ENCODE assay signal across 12 cellular contexts in the genomic region with DNA sequence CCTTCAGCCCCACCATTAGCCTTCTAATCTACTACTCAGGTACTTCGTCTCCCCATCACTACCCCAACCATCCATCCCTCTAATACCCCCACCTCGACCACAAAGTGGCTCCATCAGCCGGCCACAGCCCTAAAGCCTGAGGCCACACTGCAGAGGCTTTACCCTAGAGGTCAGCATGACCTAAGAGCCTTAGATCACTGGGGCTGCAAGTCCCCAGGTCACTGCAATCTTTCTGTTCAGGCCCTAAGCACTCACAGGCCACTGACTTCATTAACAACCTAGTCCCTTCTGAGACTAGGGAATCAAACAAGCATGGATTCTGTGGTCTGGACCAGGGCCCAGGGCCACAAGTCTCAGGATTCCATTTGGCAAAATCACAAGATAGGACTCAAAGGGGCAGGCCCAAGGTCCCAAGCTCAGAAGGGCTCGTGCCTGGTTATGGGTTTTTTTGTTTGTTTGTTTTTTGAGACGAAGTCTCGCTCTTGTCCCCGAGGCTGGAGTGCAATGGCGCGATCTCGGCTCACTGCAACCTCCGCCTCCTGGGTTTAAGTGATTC. TPM values are rescaled to one million over a fixed set of nuclear protein-coding genes. Genes with fewer than 3 reads are reported as not detected.
DNase-seq lines count a peak whose midpoint lies in the region; ATAC-seq, FAIRE-seq and TF ChIP-seq lines count a peak whose summit lies in the region.
"Had no signal": no experiment of that assay in that cellular context is flagged by ENCODE, and none has a peak within 500 bp of the region (broad histone marks: within the 10 kb centered on the region; RNA-seq: fewer than 3 reads in every experiment).

No MANE protein-coding gene starts in this region.

- WGBS in HepG2 (ENCODE audit: low lambda C conversion rate), result 36% methylated on average over 11 of the region's 11 CpGs

- no peaks in the 10 kb centered on the region for H3K27me3 ChIP-seq in astrocyte (ENCODE audit: insufficient read depth, low read length)
- peaks cover 3 to 17% of the 10 kb centered on the region in 2 experiments; a peak in 3 of 5 replicates for H3K27me3 ChIP-seq in HepG2 (ENCODE audit: control insufficient read depth in 1 of 2, insufficient read depth in 2 of 2, low read length in 2 of 2)

- peaks cover 26% of the 10 kb centered on the region for H3K4me1 Mint-ChIP-seq in astrocyte (ENCODE audit: low read depth, unreplicated experiment)

- peak; percentile 76 for ATAC-seq in HepG2
- no peak for ATAC-seq in GM21786 (IDR thresholded peaks at IDR 0.05; ENCODE audit: unreplicated experiment)

- TF ChIP-seq CTCF in astrocyte (IDR thresholded peaks at IDR 0.05; ENCODE audit: insufficient read depth, low read depth, low read length), result no peak
- TF ChIP-seq CTCF in HepG2 (CRISPR knock-in tag; IDR thresholded peaks at IDR 0.05), result peak; percentile 22; the same call in 1 of the 2 replicates

- H3K4me3 ChIP-seq in astrocyte (ENCODE audit: insufficient read depth, low read depth, low read length) (no peak overlapping the region), HepG2 (replicated peaks in 1 of 3; ENCODE audit: insufficient read depth in 1 of 3, low read depth in 2 of 3, low read length in 3 of 3) (no peak overlapping the region)
- H3K4me3 ChIP-seq: prostate gland had no signal

- H3K9me3 ChIP-seq in astrocyte (ENCODE audit: insufficient read depth, low read depth, low read length) (no peaks in the 10 kb centered on the region), HepG2 (ENCODE audit: low read length) (no peaks in the 10 kb centered on the region)
- H3K9me3 ChIP-seq: prostate gland had no signal

- POLR2A ChIA-PET in HepG2 (lab: Yijun Ruan, JAX), result no interaction called here

- H3K27me3 Mint-ChIP-seq in astrocyte (ENCODE audit: low read depth, unreplicated experiment), result peaks cover 6% of the 10 kb centered on the region
- H3K27me3 Mint-ChIP-seq: type B pancreatic cell had no signal

- no peak overlapping the region for H3K9ac ChIP-seq in astrocyte (ENCODE audit: low read length)
- no peak overlapping the region for H3K9ac ChIP-seq in HepG2 (ENCODE audit: insufficient read depth, low read depth, low read length)

- H3K4me2 ChIP-seq in astrocyte (ENCODE audit: low read length) (peak overlapping the region; percentile 3), HepG2 (ENCODE audit: low read depth, low read length) (0 out of 2 replicates have a peak overlapping the region, but pooled peaks have one; percentile 13)

- H3K27ac Mint-ChIP-seq in astrocyte (ENCODE audit: unreplicated experiment), result peak overlapping the region; percentile 86
- H3K27ac Mint-ChIP-seq: activated CD4-positive, alpha-beta memory T cell treated with anti-CD3 and anti-CD28 coated beads for 36 hours; type B pancreatic cell had no signal

- H4K20me1 ChIP-seq in astrocyte (ENCODE audit: insufficient read depth, low read length) (no peaks in the 10 kb centered on the region), HepG2 (ENCODE audit: insufficient read depth, low read length) (no peaks in the 10 kb centered on the region)

- in situ Hi-C loops in HepG2 (cut with HindIII; ENCODE audit: extremely low pct_ligation_motif_present, low pct_unique_long_range_greater_than_20kb), result no loop called here

- peaks cover 2% of the 10 kb centered on the region for H3K9me3 Mint-ChIP-seq in astrocyte (ENCODE audit: unreplicated experiment)
- H3K9me3 Mint-ChIP-seq: activated CD4-positive, alpha-beta memory T cell treated with anti-CD3 and anti-CD28 coated beads for 36 hours; type B pancreatic cell had no signal

- TF ChIP-seq RAD21 in HepG2 (CRISPR knock-in tag; IDR thresholded peaks at IDR 0.05), result no peak

- H3K79me2 ChIP-seq in astrocyte (ENCODE audit: insufficient read depth, low read length) (no peaks in the 10 kb centered on the region), HepG2 (ENCODE audit: insufficient read depth, low read length) (no peaks in the 10 kb centered on the region)

- H3K4me3 Mint-ChIP-seq in astrocyte (ENCODE audit: unreplicated experiment), result peak overlapping the region; percentile 67
- H3K4me3 Mint-ChIP-seq: activated CD4-positive, alpha-beta memory T cell treated with anti-CD3 and anti-CD28 coated beads for 36 hours; type B pancreatic cell had no signal

- CTCF ChIA-PET in HepG2 (lab: Yijun Ruan, JAX; ENCODE audit: low intra/inter-chr PET ratio, low total read pairs), result no interaction called here

- BruUV-seq in HepG2 (replicated peaks; lab: Mats Ljungman, UMichigan), result no TSS peak

- H3K27ac ChIP-seq in astrocyte (ENCODE audit: low read depth, low read length) (no peak overlapping the region), HepG2 (ENCODE audit: extremely low read length, insufficient read depth, low read length) (no peak overlapping the region)
- H3K27ac ChIP-seq: prostate gland had no signal

- no peaks in the 10 kb centered on the region for H3K36me3 ChIP-seq in astrocyte (ENCODE audit: insufficient read depth, low read length)
- H3K36me3 ChIP-seq in HepG2 (replicated peaks in 1 of 2; ENCODE audit: control insufficient read depth in 1 of 2, insufficient read depth in 2 of 2, low read length in 2 of 2), result no peaks in the 10 kb centered on the region
- H3K36me3 ChIP-seq: prostate gland had no signal

- TF ChIP-seq POLR2A in HepG2 (IDR thresholded peaks at IDR 0.05; ENCODE audit: insufficient read depth in 1 of 2, low read depth in 2 of 2, low read length in 2 of 2), result no peak

- no peaks in the 10 kb centered on the region for H3K36me3 Mint-ChIP-seq in astrocyte (ENCODE audit: low read depth, unreplicated experiment)
- H3K36me3 Mint-ChIP-seq: activated CD4-positive, alpha-beta memory T cell treated with anti-CD3 and anti-CD28 coated beads for 36 hours; type B pancreatic cell had no signal

- H2AFZ ChIP-seq in astrocyte (ENCODE audit: low read depth, low read length) (no peak overlapping the region), HepG2 (ENCODE audit: low read length) (no peak overlapping the region)

- DNase-seq in AG08396 (ENCODE audit: low spot score), result peak; percentile 80
- peak; percentile 84 for DNase-seq in HCEC 1CT
- DNase-seq in astrocyte (ENCODE audit: low read depth), result peak; percentile 88
- no peak for DNase-seq in HepG2 (ENCODE audit: low spot score)
- no peak for DNase-seq in hypothalamus (lab: John Stamatoyannopoulos, UW)
- no peak for DNase-seq in UCSD-AML1 (lab: John Stamatoyannopoulos, UW; ENCODE audit: unreplicated experiment)
- DNase-seq in activated CD4-positive, alpha-beta T cell treated with anti-CD3 and anti-CD28 coated beads for 1 hour, result no peak
- DNase-seq: activated CD4-positive, alpha-beta memory T cell treated with anti-CD3 and anti-CD28 coated beads for 36 hours had no signal

- H3K4me1 ChIP-seq in astrocyte (ENCODE audit: insufficient read depth, low read length) (peaks cover 10% of the 10 kb centered on the region), HepG2 (ENCODE audit: insufficient read depth, low read length) (0 out of 2 replicates have a peak, but pooled peaks cover 5% of the 10 kb centered on the region)

- no peak for FAIRE-seq in astrocyte (lab: Jason Lieb, UNC)
- FAIRE-seq in HepG2 (lab: Jason Lieb, UNC), result no peak
- FAIRE-seq: endothelial cell of umbilical vein had no signal

- intact Hi-C loops in HepG2 (cut with micrococcal nuclease; ENCODE audit: unreplicated experiment), result no loop called here

- no peak for TF ChIP-seq EP300 in HepG2 (IDR thresholded peaks at IDR 0.05; ENCODE audit: low read depth in 2 of 2, low read length in 2 of 2)
- TF ChIP-seq EP300 in HepG2 (CRISPR knock-in tag; IDR thresholded peaks at IDR 0.05; ENCODE audit: borderline replicate concordance), result no peak

TF ChIP-seq in HepG2, 621 proteins besides CTCF, POLR2A, EP300 and RAD21 (continues in another document):
- 0 out of 2 replicates have a peak, but pooled peaks have one; percentile 7 for TF ChIP-seq STAG1 (CRISPR knock-in tag; IDR thresholded peaks at IDR 0.05)
- no peak for TF ChIP-seq EZH2 (conservative IDR thresholded peaks at IDR 0.05; ENCODE audit: low read depth, low read length)

RNA-seq across cellular contexts. Expression of gene PKDCC, which starts 37.0 kb away (rescaled TPM):
- total RNA-seq in astrocyte (6.9 and 9.7 TPM in 2 replicates), HepG2 (2016; rRNA removed; fragmentation: Illumina TruSeq; extraction: Trizol) (28.5 and 52.6 TPM in 2 replicates)
- 29.8 and 32.7 TPM in 2 replicates for total RNA-seq in HepG2 (2016; cell fraction: cytosol; rRNA removed; fragmentation: Illumina TruSeq; extraction: Trizol; ENCODE audit: low read depth)
- total RNA-seq in HepG2 (2016; cell fraction: insoluble cytoplasmic fraction; rRNA removed; fragmentation: Illumina TruSeq; extraction: Trizol), result 26.0 and 48.3 TPM in 2 replicates
- 54.4 and 56.9 TPM in 2 replicates for total RNA-seq in HepG2 (2016; cell fraction: membrane; rRNA removed; fragmentation: Illumina TruSeq; extraction: Trizol)
- 54.4 and 55.1 TPM in 2 replicates for total RNA-seq in HepG2 (2016; cell fraction: nucleus; rRNA removed; fragmentation: Illumina TruSeq; extraction: Trizol)
- polyA plus RNA-seq in HepG2 (2011; rRNA removed), result 58.8 and 61.3 TPM in 2 replicates
- polyA plus RNA-seq in HepG2 (2011; cell fraction: cytosol; rRNA removed), result 38.5 and 60.7 TPM in 2 replicates
- polyA plus RNA-seq in HepG2 (2011; cell fraction: nucleus; rRNA removed), result 143 and 171 TPM in 2 replicates
- polyA plus RNA-seq in HepG2 (2012), result 40.4 and 41.4 TPM in 2 replicates
- 17.4 and 18.8 TPM in 2 replicates for polyA plus RNA-seq in HepG2 (2016; cell fraction: cytosol; fragmentation: Illumina TruSeq; extraction: Trizol; ENCODE audit: low read depth)
- polyA plus RNA-seq in HepG2 (2016; cell fraction: insoluble cytoplasmic fraction; fragmentation: Illumina TruSeq; extraction: Trizol; ENCODE audit: low read depth), result 22.6 and 27.6 TPM in 2 replicates
- polyA plus RNA-seq in HepG2 (2016; cell fraction: membrane; fragmentation: Illumina TruSeq; extraction: Trizol; ENCODE audit: low read depth), result 33.9 and 35.9 TPM in 2 replicates
- polyA plus RNA-seq in HepG2 (2016; cell fraction: nucleus; fragmentation: Illumina TruSeq; extraction: Trizol; ENCODE audit: insufficient read depth, low read depth), result 102 and 113 TPM in 2 replicates
- polyA minus RNA-seq in HepG2 (2011; rRNA and poly(A)+ RNA removed; ENCODE audit: low replicate concordance), result 71.1 and 76.2 TPM in 2 replicates
- 18.8 and 24.4 TPM in 2 replicates for polyA minus RNA-seq in HepG2 (2011; cell fraction: cytosol; rRNA and poly(A)+ RNA removed)
- 23.2 and 26.8 TPM in 2 replicates for polyA minus RNA-seq in HepG2 (2011; cell fraction: nucleus; rRNA and poly(A)+ RNA removed)
- total RNA-seq: activated CD4-positive, alpha-beta memory T cell treated with anti-CD3 and anti-CD28 coated beads for 36 hours had no signal

Comparison
In these comparisons a context has a peak if more than half of its experiments do, and no peak if none do; other contexts are left out.
1. DNase-seq: peak in AG08396 (single experiment), HCEC 1CT (single experiment) and astrocyte (single experiment); none in HepG2 (single experiment), hypothalamus (0 of 51), UCSD-AML1 (single experiment) and activated CD4-positive, alpha-beta T cell treated with anti-CD3 and anti-CD28 coated beads for 1 hour (single experiment).